Comparison of ENCODE assay signal across 19 cellular contexts in the genomic region with DNA sequence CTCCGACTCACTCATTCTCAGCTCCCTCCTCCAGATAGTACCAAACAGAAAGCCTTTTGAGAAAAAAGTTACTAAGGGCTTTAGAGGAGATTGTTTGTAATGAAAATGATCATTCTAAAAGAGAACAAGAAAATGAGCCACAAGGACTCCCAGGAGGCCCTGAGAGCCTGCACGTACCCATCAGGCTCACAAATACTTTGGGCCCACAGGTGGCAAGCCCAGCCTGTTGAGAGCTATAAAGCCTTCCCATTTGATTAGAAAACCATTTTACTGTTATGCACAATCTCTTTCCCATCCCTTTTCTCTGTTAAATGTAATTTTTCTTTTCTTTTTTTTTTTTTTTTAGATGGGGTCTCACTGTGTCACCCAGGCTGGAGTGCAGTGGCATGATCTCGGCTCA.
"Had no signal": no experiment of that assay in that cellular context is flagged by ENCODE, and none has a peak within 500 bp of the region (broad histone marks: within the 10 kb centered on the region; RNA-seq: fewer than 3 reads in every experiment).

No MANE protein-coding gene starts in this region.

- H3K36me3 ChIP-seq: adrenal gland had no signal

- H3K4me3 ChIP-seq: adrenal gland had no signal

- H3K9me3 ChIP-seq: adrenal gland had no signal

- H3K36me3 Mint-ChIP-seq: activated naive CD4-positive, alpha-beta T cell treated with anti-CD3 and anti-CD28 coated beads, Interleukin-2, amount 10 ng/mL, durations not matched to agents 7 days and 5 days; activated naive CD8-positive, alpha-beta T cell treated with anti-CD3 and anti-CD28 coated beads, Interleukin-2, amount 10 ng/mL, durations not matched to agents 7 days and 5 days had no signal

- H3K4me3 Mint-ChIP-seq: activated CD8-positive, alpha-beta T cell treated with anti-CD3 and anti-CD28 coated beads for 36 hours; activated naive CD4-positive, alpha-beta T cell treated with anti-CD3 and anti-CD28 coated beads, Interleukin-2, amount 10 ng/mL, durations not matched to agents 7 days and 5 days; activated naive CD8-positive, alpha-beta T cell treated with anti-CD3 and anti-CD28 coated beads, Interleukin-2, amount 10 ng/mL, durations not matched to agents 7 days and 5 days; activated T-cell treated with anti-CD3 and anti-CD28 coated beads, Interleukin-2, amount 50 U/mL, for 72 hours; T-helper 1 cell treated with Interleukin-12 subunit alpha and Interleukin-12 subunit beta and Interleukin-4 antibody, amounts not matched to agents 30 μg/mL and 1 μg/mL, for 36 hours had no signal

- H3K27ac Mint-ChIP-seq: activated CD8-positive, alpha-beta T cell treated with anti-CD3 and anti-CD28 coated beads for 36 hours; activated naive CD4-positive, alpha-beta T cell treated with anti-CD3 and anti-CD28 coated beads, Interleukin-2, amount 10 ng/mL, durations not matched to agents 7 days and 5 days; activated naive CD8-positive, alpha-beta T cell treated with anti-CD3 and anti-CD28 coated beads, Interleukin-2, amount 10 ng/mL, durations not matched to agents 7 days and 5 days; activated T-cell treated with anti-CD3 and anti-CD28 coated beads, Interleukin-2, amount 50 U/mL, for 72 hours; activated T-helper 2 cell treated with anti-CD3 and anti-CD28 coated beads, Interferon-gamma antibody, Interleukin-2, Interleukin-4, amounts not matched to agents 10 μg/mL and 5 μg/mL and 100 μg/mL, durations not matched to agents 14 hours and 24 hours and 36 hours; T-helper 1 cell treated with Interleukin-12 subunit alpha and Interleukin-12 subunit beta and Interleukin-4 antibody, amounts not matched to agents 30 μg/mL and 1 μg/mL, for 36 hours had no signal

- DNase-seq: activated CD4-positive, alpha-beta T cell treated with anti-CD3 and anti-CD28 coated beads for 4 hours; activated CD8-positive, alpha-beta memory T cell treated with anti-CD3 and anti-CD28 coated beads, Interleukin-2, amount 50 U/mL, for 4 hours; activated CD8-positive, alpha-beta T cell treated with anti-CD3 and anti-CD28 coated beads for 36 hours; activated gamma-delta T cell treated with Interleukin-2 at 50 U/mL for 16 hours; activated naive CD4-positive, alpha-beta T cell treated with anti-CD3 and anti-CD28 coated beads, Interleukin-2, amount 10 ng/mL, durations not matched to agents 7 days and 5 days; activated naive CD8-positive, alpha-beta T cell treated with anti-CD3 and anti-CD28 coated beads, Interleukin-2, amount 10 ng/mL, durations not matched to agents 7 days and 5 days; activated T-cell treated with anti-CD3 and anti-CD28 coated beads, Interleukin-2, amount 50 U/mL, for 72 hours; adrenal gland; KBM-7; NCI-H1048; NCI-H2029 treated with DMSO at 0.1 percent for 48 hours; NCI-H345; NCI-H510A; NCI-H526 treated with DMSO at 0.1 percent for 48 hours; NK-92 treated with Interleukin-12 subunit alpha and Interleukin-12 subunit beta, amount 100 ng/mL, for 24 hours; PC-3; SHP77 had no signal

- H3K27me3 ChIP-seq: adrenal gland had no signal

- H3K9me3 Mint-ChIP-seq: activated CD8-positive, alpha-beta T cell treated with anti-CD3 and anti-CD28 coated beads for 36 hours; activated naive CD4-positive, alpha-beta T cell treated with anti-CD3 and anti-CD28 coated beads, Interleukin-2, amount 10 ng/mL, durations not matched to agents 7 days and 5 days; activated naive CD8-positive, alpha-beta T cell treated with anti-CD3 and anti-CD28 coated beads, Interleukin-2, amount 10 ng/mL, durations not matched to agents 7 days and 5 days; activated T-cell treated with anti-CD3 and anti-CD28 coated beads, Interleukin-2, amount 50 U/mL, for 72 hours; activated T-helper 2 cell treated with anti-CD3 and anti-CD28 coated beads, Interferon-gamma antibody, Interleukin-2, Interleukin-4, amounts not matched to agents 10 μg/mL and 5 μg/mL and 100 μg/mL, durations not matched to agents 14 hours and 24 hours and 36 hours; T-helper 1 cell treated with Interleukin-12 subunit alpha and Interleukin-12 subunit beta and Interleukin-4 antibody, amounts not matched to agents 30 μg/mL and 1 μg/mL, for 36 hours had no signal
